17 cellular contexts compared by ENCODE assay signal in the genomic region with DNA sequence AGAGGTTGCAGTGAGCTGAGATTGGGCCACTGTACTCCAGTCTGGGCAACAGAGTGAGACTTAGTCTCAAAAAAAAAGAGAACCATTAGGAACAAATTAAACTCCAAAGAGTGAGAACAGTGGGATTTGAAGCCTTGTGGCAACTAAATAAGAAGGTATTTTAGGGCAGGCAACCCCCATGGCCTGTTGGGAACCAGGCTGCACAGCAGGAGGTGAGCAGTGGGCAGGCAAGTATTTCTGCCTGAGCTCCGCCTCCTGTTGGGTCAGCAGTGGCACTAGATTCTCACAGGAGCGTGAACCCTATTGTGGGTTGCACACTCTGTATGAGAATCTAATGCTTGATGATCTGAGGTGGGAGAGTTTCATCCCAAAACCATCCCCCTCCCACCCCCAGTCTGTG. TPM values are rescaled to one million over a fixed set of nuclear protein-coding genes. Genes with fewer than 3 reads are reported as not detected.
A peak's percentile ranks its signal among the peaks of the same experiment; 100 is the strongest.
DNase-seq lines count a peak whose midpoint lies in the region; ATAC-seq and TF ChIP-seq lines count a peak whose summit lies in the region.
"Had no signal": no experiment of that assay in that cellular context is flagged by ENCODE, and none has a peak within 500 bp of the region (broad histone marks: within the 10 kb centered on the region; RNA-seq: fewer than 3 reads in every experiment).

No MANE protein-coding gene starts in this region.

- 89 to 100% (median 96%) methylated on average over 2 of the region's 2 CpGs for WGBS in heart left ventricle, 4 donors
- WGBS in suprapubic skin: 79% methylated on average over 2 of the region's 2 CpGs

- peak overlapping the region in 10 of 12 donors; percentile 6 to 82 (median 62) for H3K27ac ChIP-seq in heart left ventricle
- H3K27ac ChIP-seq in colonic mucosa: peak overlapping the region; percentile 41
- peak overlapping the region; percentile 53 to 56 for H3K27ac ChIP-seq in mucosa of rectum (ENCODE audit: low read depth in 2 of 2, low read length in 2 of 2)
- H3K27ac ChIP-seq in suprapubic skin: peak overlapping the region; percentile 42
- H3K27ac ChIP-seq: PC-9 had no signal

- H3K4me1 ChIP-seq in heart left ventricle (peaks cover 0 to 72% (median 33%) of the 10 kb centered on the region in 12 donors), colonic mucosa (no peaks in the 10 kb centered on the region), mucosa of rectum (ENCODE audit: control insufficient read depth in 2 of 2, insufficient read depth in 2 of 2, low read length in 2 of 2) (peaks cover 7 to 12% of the 10 kb centered on the region in 2 donors), suprapubic skin (peaks cover 47% of the 10 kb centered on the region)

- intact Hi-C loops in heart left ventricle (cut with DNase I): loop anchor here in 3 of 10 donors (1.0 to 5.0 kb wide), 5 partner anchors 57 to 153 kb away; a partner anchor contains a TSS
- intact Hi-C loops in cardiac septum (cut with DNase I): loop anchor here (5.0 kb wide), 1 partner anchor 78 kb away; a partner anchor contains a TSS
- intact Hi-C loops in colonic mucosa (cut with DNase I): no loop called here

- DNase-seq in heart left ventricle (no peak), cardiac septum (ENCODE audit: low spot score) (no peak), colonic mucosa (no peak), suprapubic skin (ENCODE audit: low spot score in 2 of 2) (peak in 1 of 2 donors; percentile 46), HFFc6 (no peak), MV-4-11 (lab: John Stamatoyannopoulos, UW) (no peak), T-helper 2 cell (no peak)
- DNase-seq: 8988T, GF-D8, GOT3, KBM-7, NCI-H1436, NCI-H2081, NCI-H510A, NCI-H82 had no signal

- H3K9ac ChIP-seq in colonic mucosa (ENCODE audit: low read depth in 2 of 2, low read length in 2 of 2): no peak overlapping the region
- H3K9ac ChIP-seq in mucosa of rectum (ENCODE audit: low read depth in 1 of 2, low read length in 2 of 2): no peak overlapping the region

- TF ChIP-seq CTCF in heart left ventricle (IDR thresholded peaks at IDR 0.05) (no peak), colonic mucosa (IDR thresholded peaks at IDR 0.05) (no peak), suprapubic skin (IDR thresholded peaks at IDR 0.05) (no peak), HFFc6 (IDR thresholded peaks at IDR 0.05) (no peak)

- no peak overlapping the region for H3K4me3 Mint-ChIP-seq in HFFc6

- H3K27ac Mint-ChIP-seq in HFFc6: no peak overlapping the region

- H3K9me3 Mint-ChIP-seq in HFFc6: no peaks in the 10 kb centered on the region

- TF ChIP-seq POLR2A in heart left ventricle (IDR thresholded peaks at IDR 0.05): no peak
- TF ChIP-seq POLR2A in suprapubic skin (IDR thresholded peaks at IDR 0.05): no peak

- no peak for ATAC-seq in heart left ventricle

- peaks cover 14% of the 10 kb centered on the region for H3K27me3 Mint-ChIP-seq in HFFc6 (ENCODE audit: insufficient read depth)

- peaks cover 44% of the 10 kb centered on the region for H3K4me1 Mint-ChIP-seq in HFFc6 (ENCODE audit: low read depth)

- H3K9me3 ChIP-seq in heart left ventricle (no peaks in the 10 kb centered on the region), colonic mucosa (no peaks in the 10 kb centered on the region), mucosa of rectum (ENCODE audit: control insufficient read depth in 2 of 2, low read length in 2 of 2) (no peaks in the 10 kb centered on the region), suprapubic skin (no peaks in the 10 kb centered on the region)

- H3K36me3 Mint-ChIP-seq in HFFc6 (ENCODE audit: low read depth): peaks cover 6% of the 10 kb centered on the region; the same call in 1 of the 2 replicates

- TF ChIP-seq EP300 in suprapubic skin (IDR thresholded peaks at IDR 0.05): no peak

- H3K4me3 ChIP-seq in heart left ventricle: no peak overlapping the region
- no peak overlapping the region for H3K4me3 ChIP-seq in colonic mucosa
- no peak overlapping the region for H3K4me3 ChIP-seq in mucosa of rectum (ENCODE audit: low read length in 2 of 2)
- no peak overlapping the region for H3K4me3 ChIP-seq in suprapubic skin
- H3K4me3 ChIP-seq: PC-9 had no signal

- H3K27me3 ChIP-seq in heart left ventricle: no peaks in the 10 kb centered on the region
- H3K27me3 ChIP-seq in colonic mucosa: no peaks in the 10 kb centered on the region
- no peaks in the 10 kb centered on the region for H3K27me3 ChIP-seq in mucosa of rectum (ENCODE audit: control insufficient read depth in 2 of 2, insufficient read depth in 2 of 2, low read length in 2 of 2)
- H3K27me3 ChIP-seq in suprapubic skin: no peaks in the 10 kb centered on the region

- no peaks in the 10 kb centered on the region for H3K36me3 ChIP-seq in heart left ventricle
- no peaks in the 10 kb centered on the region for H3K36me3 ChIP-seq in colonic mucosa
- no peaks in the 10 kb centered on the region for H3K36me3 ChIP-seq in mucosa of rectum (ENCODE audit: control insufficient read depth in 2 of 2, insufficient read depth in 2 of 2, low read length in 2 of 2)
- H3K36me3 ChIP-seq in suprapubic skin: no peaks in the 10 kb centered on the region

RNA-seq across cellular contexts. Expression of a gene that starts 57.6 kb away (rescaled TPM):
- total RNA-seq in heart left ventricle (10 to 100 TPM; 26.3 to 64.4 (median 33.0) TPM), cardiac septum (30.5 TPM), colonic mucosa (10 to 100 TPM; 15.3 to 23.8 TPM), suprapubic skin (10 to 100 TPM; 14.6 to 22.6 (median 17.4) TPM)
- 10 to 100 TPM; 36.2 to 44.7 TPM for polyA plus RNA-seq in heart left ventricle
- 1 to 10 TPM; 7.0 to 9.0 (median 7.9) TPM for total RNA-seq in HFFc6 (2021; fragmentation: NEBNext Ultra II Directional; extraction: Animal tissue kit (Norgen Biotek cat#: 25700))
